26 cellular contexts compared by ENCODE assay signal in the genomic region with DNA sequence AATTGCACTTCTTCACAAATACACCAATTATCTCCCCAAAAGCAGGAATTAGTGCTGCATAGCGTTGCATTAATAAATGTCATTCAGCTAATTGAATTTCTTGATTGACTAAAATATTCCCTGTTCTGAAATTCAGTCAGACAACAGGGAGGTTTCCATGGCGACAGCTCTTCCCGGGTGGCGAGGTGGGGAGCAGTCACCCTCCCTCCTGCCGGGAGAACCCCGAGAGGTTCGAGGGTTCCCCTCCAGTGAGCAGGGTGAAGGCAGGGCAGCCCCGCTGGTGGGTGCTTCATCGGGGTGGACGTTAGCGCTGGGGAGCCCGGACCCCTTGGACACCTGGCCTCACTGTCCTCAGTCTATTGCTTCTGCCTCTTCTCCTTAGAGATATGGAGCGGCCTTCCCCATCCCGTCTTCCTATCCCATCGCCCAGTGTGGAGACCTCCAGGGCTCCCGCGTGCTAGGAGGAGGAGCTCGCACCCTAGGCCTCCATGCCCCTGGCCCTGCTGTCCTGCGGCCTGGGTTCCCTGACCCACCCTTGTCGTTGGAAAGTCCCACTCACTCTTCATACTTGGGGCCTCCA.
"Had no signal": no experiment of that assay in that cellular context is flagged by ENCODE, and none has a peak within 500 bp of the region (broad histone marks: within the 10 kb centered on the region; RNA-seq: fewer than 3 reads in every experiment).

No MANE protein-coding gene starts in this region.

- H3K9me3 ChIP-seq: lower lobe of right lung, ovary, prostate gland, suprapubic skin, thoracic aorta, tibial artery, uterus had no signal

- H3K27ac Mint-ChIP-seq: naive thymus-derived CD8-positive, alpha-beta T cell; nephron progenitor cell; neural progenitor cell; stimulated activated naive CD8-positive, alpha-beta T cell treated with anti-CD3 and anti-CD28 coated beads, Interleukin-15, Interleukin-2, amounts not matched to agents 100 ng/mL and 50 ng/mL, for 24 hours; type B pancreatic cell had no signal

- H3K27me3 ChIP-seq: neural progenitor cell, ovary, uterus had no signal

- H3K36me3 Mint-ChIP-seq: naive thymus-derived CD8-positive, alpha-beta T cell; neural progenitor cell; type B pancreatic cell had no signal

- H3K4me1 Mint-ChIP-seq: naive thymus-derived CD8-positive, alpha-beta T cell; neural progenitor cell had no signal

- H3K4me1 ChIP-seq: lower lobe of right lung, prostate gland, suprapubic skin, tibial artery, uterus had no signal

- H3K27ac ChIP-seq: lower lobe of right lung, neural progenitor cell, ovary, prostate gland, suprapubic skin, thoracic aorta, tibial artery, uterus had no signal

- H3K4me3 ChIP-seq: lower lobe of right lung, neural progenitor cell, ovary, prostate gland, smooth muscle cell, suprapubic skin, thoracic aorta, tibial artery, uterus had no signal

- DNase-seq: islet precursor cell; kidney glomerular epithelial cell; left cardiac atrium; lower lobe of right lung; mammary epithelial cell; mesenchymal stem cell; naive thymus-derived CD8-positive, alpha-beta T cell; nephron progenitor cell; ovary; retina; stimulated activated CD4-positive, alpha-beta T cell treated with anti-CD3 and anti-CD28 coated beads, Interleukin-12 subunit alpha, Interleukin-12 subunit beta, amount 100 ng/mL, for 4 hours; stimulated activated CD4-positive, alpha-beta T cell treated with anti-CD3 and anti-CD28 coated beads, Interleukin-15, amount 100 ng/mL, for 24 hours; stimulated activated CD4-positive, alpha-beta T cell treated with anti-CD3 and anti-CD28 coated beads, Interleukin-2, amount 100 ng/mL, for 24 hours; stimulated activated CD4-positive, alpha-beta T cell treated with anti-CD3 and anti-CD28 coated beads, Interleukin-4, amount 100 ng/mL, for 1 hour; stimulated activated naive CD4-positive, alpha-beta T cell; tibial artery; uterus had no signal

- ATAC-seq: left cardiac atrium; left lobe of liver; lower lobe of right lung; naive thymus-derived CD8-positive, alpha-beta T cell; right cardiac atrium had no signal

- H3K9me3 Mint-ChIP-seq: nephron progenitor cell; neural progenitor cell; stimulated activated naive CD8-positive, alpha-beta T cell treated with anti-CD3 and anti-CD28 coated beads, Interleukin-15, Interleukin-2, amounts not matched to agents 100 ng/mL and 50 ng/mL, for 24 hours; type B pancreatic cell had no signal

- H3K36me3 ChIP-seq: lower lobe of right lung, neural progenitor cell, ovary, prostate gland, suprapubic skin, thoracic aorta, tibial artery, uterus had no signal

- H3K4me3 Mint-ChIP-seq: naive thymus-derived CD8-positive, alpha-beta T cell; nephron progenitor cell; neural progenitor cell; stimulated activated naive CD8-positive, alpha-beta T cell treated with anti-CD3 and anti-CD28 coated beads, Interleukin-15, Interleukin-2, amounts not matched to agents 100 ng/mL and 50 ng/mL, for 24 hours; type B pancreatic cell had no signal
